Comparison of ENCODE assay signal across 8 cellular contexts in genomic region chr1:20485527-20486456, GRCh38. TPM values are rescaled to one million over a fixed set of nuclear protein-coding genes. Genes with fewer than 3 reads are reported as not detected.
DNase-seq lines count a peak whose midpoint lies in the region; ATAC-seq and TF ChIP-seq lines count a peak whose summit lies in the region.

TSS of gene CAMK2N1 (minus strand) at chr1:20486210. CDS start at chr1:20485379, 831 bp downstream.

- H3K27ac ChIP-seq in DOHH2 (ENCODE audit: low read depth, low read length) = no peak within 1 kb of the TSS

- H3K4me2 ChIP-seq in DOHH2 (ENCODE audit: low read length) = peak within 1 kb of the TSS; percentile 45; the same call in 1 of the 2 replicates

- H3K27me3 ChIP-seq in DOHH2 (ENCODE audit: control insufficient read depth, low read length) = peaks cover 67% of the 10 kb centered on the region

- H3K9me3 ChIP-seq in DOHH2 (ENCODE audit: control insufficient read depth, insufficient read depth, low read length) = no peaks in the 10 kb centered on the region

- no peaks in the 10 kb centered on the region for H3K9me2 ChIP-seq in DOHH2 (replicated peaks; ENCODE audit: control insufficient read depth, low read length)

- ATAC-seq in HG03442 (IDR thresholded peaks at IDR 0.05; ENCODE audit: unreplicated experiment) (no peak), GM18873 (IDR thresholded peaks at IDR 0.05; ENCODE audit: low FRiP score, unreplicated experiment) (no peak)

- H3K36me3 ChIP-seq in DOHH2 (ENCODE audit: control insufficient read depth, low read length) = no peaks in the 10 kb centered on the region

- H3F3A ChIP-seq in DOHH2 (ENCODE audit: control insufficient read depth, insufficient read depth) = no peaks in the 10 kb centered on the region

- H3K79me2 ChIP-seq in DOHH2 (ENCODE audit: control insufficient read depth, low read length) = no peaks in the 10 kb centered on the region

- peak; percentile 37 for DNase-seq in NCI-H2227 treated with DMSO at 0.1 percent for 48 hours (lab: John Stamatoyannopoulos, UW)
- peak; percentile 46 for DNase-seq in activated T-cell treated with anti-CD3 and anti-CD28 coated beads for 4 hours
- peak; percentile 86 for DNase-seq in epidermal melanocyte (ENCODE audit: insufficient read length, low spot score)
- peak; percentile 91 for DNase-seq in mesenteric fat pad (ENCODE audit: low spot score)
- DNase-seq in stimulated activated CD8-positive, alpha-beta memory T cell treated with anti-CD3 and anti-CD28 coated beads, Interleukin-4, amount 100 ng/mL, for 48 hours = peak; percentile 56

- H3K4me3 ChIP-seq in DOHH2 (ENCODE audit: low read length) = peak within 1 kb of the TSS; percentile 45

- no peak for TF ChIP-seq CTCF in DOHH2 (IDR thresholded peaks at IDR 0.05; ENCODE audit: low read depth, low read length, poor library complexity, severe bottlenecking)

- H3K4me1 ChIP-seq in DOHH2 (ENCODE audit: control insufficient read depth, low read length) = 0 out of 2 replicates have a peak, but pooled peaks cover 2% of the 10 kb centered on the region

- no peaks in the 10 kb centered on the region for H4K20me1 ChIP-seq in DOHH2 (ENCODE audit: control insufficient read depth, insufficient read depth, low read depth, low read length)

RNA-seq across cellular contexts. Expression of gene CAMK2N1, which starts in this region (rescaled TPM):
- 13.6 TPM for total RNA-seq in mesenteric fat pad

Comparison
In these comparisons a context has a peak if more than half of its experiments do, and no peak if none do; other contexts are left out.
1. DNase-seq: peak in every context shown above with its lines; median percentile 91 in mesenteric fat pad; 86 in epidermal melanocyte; 56 in stimulated activated CD8-positive, alpha-beta memory T cell treated with anti-CD3 and anti-CD28 coated beads, Interleukin-4, amount 100 ng/mL, for 48 hours; 46 in activated T-cell treated with anti-CD3 and anti-CD28 coated beads for 4 hours; 37 in NCI-H2227 treated with DMSO at 0.1 percent for 48 hours.